Comparison of ENCODE assay signal across 8 cellular contexts in genomic region chr3:32780735-32781210, GRCh38. TPM values are rescaled to one million over a fixed set of nuclear protein-coding genes. Genes with fewer than 3 reads are reported as not detected.
DNase-seq lines count a peak whose midpoint lies in the region; ATAC-seq and TF ChIP-seq lines count a peak whose summit lies in the region.

No MANE protein-coding gene starts in this region.

- intact Hi-C loops in transverse colon (cut with DNase I; ENCODE audit: low total_unique reads) = no loop called here

- TF ChIP-seq CTCF in transverse colon (IDR thresholded peaks at IDR 0.05) = no peak

- H4K8ac ChIP-seq in mesenchymal stem cell (ENCODE audit: low read length) = no peak overlapping the region

- peak overlapping the region; percentile 84 to 91 (median 87) for H3K4me3 Mint-ChIP-seq in CD4-positive, CD25-positive, alpha-beta regulatory T cell

- no peaks in the 10 kb centered on the region for H3K79me1 ChIP-seq in mesenchymal stem cell (replicated peaks; ENCODE audit: low read length, poor library complexity, severe bottlenecking)

- no peaks in the 10 kb centered on the region for H3K9me3 ChIP-seq in CD4-positive, CD25-positive, alpha-beta regulatory T cell (ENCODE audit: control insufficient read depth in 2 of 2, low read length in 2 of 2)
- H3K9me3 ChIP-seq in SJSA1 (replicated peaks) (no peaks in the 10 kb centered on the region), endocrine pancreas (ENCODE audit: control insufficient read depth, low read length) (no peaks in the 10 kb centered on the region), mesenchymal stem cell (ENCODE audit: control insufficient read depth, low read length) (no peaks in the 10 kb centered on the region), transverse colon (no peaks in the 10 kb centered on the region)

- no peak overlapping the region for H3K27ac ChIP-seq in CD4-positive, CD25-positive, alpha-beta regulatory T cell (ENCODE audit: insufficient read depth, low read length, poor library complexity, severe bottlenecking)
- peak overlapping the region; percentile 78 for H3K27ac ChIP-seq in SJSA1
- H3K27ac ChIP-seq in mesenchymal stem cell (ENCODE audit: low read length, poor library complexity, severe bottlenecking) = no peak overlapping the region
- peak overlapping the region in 1 of 4 donors; percentile 36 for H3K27ac ChIP-seq in transverse colon

- no peak for TF ChIP-seq EP300 in transverse colon (IDR thresholded peaks at IDR 0.05; ENCODE audit: low read depth)

- under 1% methylated on average over 35 of the region's 36 CpGs for WGBS in mesenchymal stem cell
- WGBS in transverse colon (ENCODE audit: low coverage in 1 of 2), 2 donors = 11% methylated on average over 31 of the region's 36 CpGs; no CpG with 5 or more reads in 1 of the 2 donors

- no peak overlapping the region for H3K18ac ChIP-seq in mesenchymal stem cell (ENCODE audit: low read depth in 1 of 2, low read length in 2 of 2)

- H3K36me3 ChIP-seq in CD4-positive, CD25-positive, alpha-beta regulatory T cell (ENCODE audit: control insufficient read depth, insufficient read depth, low read length) = no peaks in the 10 kb centered on the region
- H3K36me3 ChIP-seq in SJSA1 (no peaks in the 10 kb centered on the region), endocrine pancreas (ENCODE audit: control insufficient read depth, insufficient read depth, low read length) (no peaks in the 10 kb centered on the region), mesenchymal stem cell (ENCODE audit: control insufficient read depth in 1 of 2, insufficient read depth in 2 of 2, low read depth in 1 of 2, low read length in 2 of 2) (peaks cover 0 to 5% of the 10 kb centered on the region in 2 experiments), transverse colon (no peaks in the 10 kb centered on the region)

- in situ Hi-C loops in transverse colon (cut with MboI; ENCODE audit: low pct_ligation_motif_present in 1 of 4, low pct_unique_long_range_greater_than_20kb in 1 of 4, low sequenced_read_pairs in 3 of 4) = no loop called here

- no peak overlapping the region for H2BK5ac ChIP-seq in mesenchymal stem cell (ENCODE audit: low read depth, low read length, poor library complexity, severe bottlenecking)

- no peak overlapping the region for H2AK5ac ChIP-seq in mesenchymal stem cell (ENCODE audit: low read length, severe bottlenecking)

- peaks cover 7% of the 10 kb centered on the region for H3K36me3 Mint-ChIP-seq in CD4-positive, CD25-positive, alpha-beta regulatory T cell

- DNase-seq in CD4-positive, CD25-positive, alpha-beta regulatory T cell = peak in 1 of 3 donors; percentile 14
- peak; percentile 84 to 92 for DNase-seq in SJSA1 (ENCODE audit: low read depth in 1 of 2, low spot score in 2 of 2)
- DNase-seq in mesenchymal stem cell = peak; percentile 56
- DNase-seq in transverse colon = peak; percentile 41
- DNase-seq in activated CD4-positive, CD25-positive, alpha-beta regulatory T cell treated with anti-CD3 and anti-CD28 coated beads, Interleukin-2, amount 50 U/mL, for 72 hours = no peak

- H3K4ac ChIP-seq in mesenchymal stem cell (ENCODE audit: low read depth in 1 of 2, low read length in 2 of 2) = no peak overlapping the region

- no peak for ATAC-seq in CD4-positive, CD25-positive, alpha-beta regulatory T cell (ENCODE audit: low read depth in 2 of 2)
- ATAC-seq in GM19025 (IDR thresholded peaks at IDR 0.05; ENCODE audit: low read depth, unreplicated experiment) (peak; percentile 22), HG03196 (IDR thresholded peaks at IDR 0.05; ENCODE audit: unreplicated experiment) (peak; percentile 31)

- H3K27ac Mint-ChIP-seq in CD4-positive, CD25-positive, alpha-beta regulatory T cell = peak overlapping the region in 1 of 3 donors; percentile 68

- peaks cover 5 to 9% (median 5%) of the 10 kb centered on the region in 4 donors for H3K4me1 Mint-ChIP-seq in CD4-positive, CD25-positive, alpha-beta regulatory T cell

- no peak overlapping the region for H2BK15ac ChIP-seq in mesenchymal stem cell (ENCODE audit: low read depth, poor library complexity, severe bottlenecking)

- H2AFZ ChIP-seq in mesenchymal stem cell (ENCODE audit: low read depth, low read length) = peak overlapping the region; percentile 91

- H3K9ac ChIP-seq in endocrine pancreas (ENCODE audit: control insufficient read depth, insufficient read depth, low read length) (peak overlapping the region; percentile 30), mesenchymal stem cell (ENCODE audit: low read length) (peak overlapping the region; percentile 74)

- no peak overlapping the region for H3K23ac ChIP-seq in mesenchymal stem cell (ENCODE audit: low read length in 2 of 2)

- H3K4me1 ChIP-seq in CD4-positive, CD25-positive, alpha-beta regulatory T cell (ENCODE audit: control insufficient read depth, insufficient read depth, low read length, poor library complexity, severe bottlenecking) = peaks cover 14% of the 10 kb centered on the region
- H3K4me1 ChIP-seq in SJSA1 (replicated peaks) (peaks cover 18% of the 10 kb centered on the region), endocrine pancreas (ENCODE audit: control insufficient read depth, insufficient read depth, low read length) (no peaks in the 10 kb centered on the region), mesenchymal stem cell (ENCODE audit: control insufficient read depth, insufficient read depth, low read depth, low read length) (peaks cover 4% of the 10 kb centered on the region), transverse colon (peaks cover 0 to 10% (median 4%) of the 10 kb centered on the region in 4 donors)

- H3K4me2 ChIP-seq in mesenchymal stem cell (ENCODE audit: low read length, poor library complexity, severe bottlenecking) = peak overlapping the region; percentile 100

- no peak overlapping the region for H4K91ac ChIP-seq in mesenchymal stem cell (ENCODE audit: low read length)

- H3K27me3 Mint-ChIP-seq in CD4-positive, CD25-positive, alpha-beta regulatory T cell = no peaks in the 10 kb centered on the region

- no peaks in the 10 kb centered on the region for H3K27me3 ChIP-seq in CD4-positive, CD25-positive, alpha-beta regulatory T cell (ENCODE audit: control insufficient read depth, insufficient read depth, low read length)
- H3K27me3 ChIP-seq in SJSA1 (replicated peaks) = no peaks in the 10 kb centered on the region
- H3K27me3 ChIP-seq in endocrine pancreas (ENCODE audit: control insufficient read depth, insufficient read depth, low read length) = no peaks in the 10 kb centered on the region
- H3K27me3 ChIP-seq in mesenchymal stem cell (ENCODE audit: control insufficient read depth in 1 of 2, insufficient read depth in 1 of 2, low read length in 2 of 2) = peaks cover 0 to 11% of the 10 kb centered on the region in 2 experiments
- peaks cover 10% of the 10 kb centered on the region for H3K27me3 ChIP-seq in transverse colon

- no peak for TF ChIP-seq POLR2A in transverse colon (IDR thresholded peaks at IDR 0.05)

- peak overlapping the region; percentile 73 for H3K4me3 ChIP-seq in CD4-positive, CD25-positive, alpha-beta regulatory T cell (ENCODE audit: low read depth, low read length)
- H3K4me3 ChIP-seq in SJSA1 = peak overlapping the region; percentile 45
- H3K4me3 ChIP-seq in endocrine pancreas (ENCODE audit: control insufficient read depth, insufficient read depth, low read length) = no peak overlapping the region
- peak overlapping the region; percentile 56 to 88 for H3K4me3 ChIP-seq in mesenchymal stem cell (ENCODE audit: insufficient read depth in 1 of 2, low read depth in 1 of 2, low read length in 2 of 2)
- H3K4me3 ChIP-seq in transverse colon = peak overlapping the region; percentile 13 to 71 (median 40)

- no peak overlapping the region for H2BK120ac ChIP-seq in mesenchymal stem cell (ENCODE audit: low read depth, low read length)

- no peak overlapping the region for H3K14ac ChIP-seq in mesenchymal stem cell (ENCODE audit: low read length in 2 of 2)

- H3K9me3 Mint-ChIP-seq in CD4-positive, CD25-positive, alpha-beta regulatory T cell = no peaks in the 10 kb centered on the region

- H2BK12ac ChIP-seq in mesenchymal stem cell (ENCODE audit: low read length in 2 of 2) = no peak overlapping the region

RNA-seq across cellular contexts. Expression of gene TRIM71, which starts 37.0 kb away (rescaled TPM):
- total RNA-seq in CD4-positive, CD25-positive, alpha-beta regulatory T cell = 0.47 TPM
- polyA plus RNA-seq in CD4-positive, CD25-positive, alpha-beta regulatory T cell = under 1 TPM; 0.03 to 0.14 (median 0.06) TPM
- under 0.01 TPM in 1 of 2 replicates, not detected in the other for total RNA-seq in SJSA1 (2014; rRNA removed; shearing (Covaris generic))
- not detected for polyA plus RNA-seq in mesenchymal stem cell (2013, experiment 1 of 2)
- polyA plus RNA-seq in mesenchymal stem cell (2013, experiment 2 of 2) = not detected
- not detected for total RNA-seq in transverse colon

Comparison
In these comparisons a context has a peak if more than half of its experiments do, and no peak if none do; other contexts are left out.
1. ATAC-seq: peak in GM19025 (single experiment) and HG03196 (single experiment); none in CD4-positive, CD25-positive, alpha-beta regulatory T cell (0 of 2).